In genomic region chrX:132664273-132664672, GRCh38 we compare ENCODE assay signal across 28 cellular contexts.
"Had no signal": no experiment of that assay in that cellular context is flagged by ENCODE, and none has a peak within 500 bp of the region (broad histone marks: within the 10 kb centered on the region; RNA-seq: fewer than 3 reads in every experiment).

No MANE protein-coding gene starts in this region.

- H3K27me3 ChIP-seq: ascending aorta had no signal

- H3K4me3 ChIP-seq: ascending aorta, breast epithelium, coronary artery, dorsolateral prefrontal cortex, esophagus squamous epithelium had no signal

- H3K36me3 ChIP-seq: ascending aorta, breast epithelium, esophagus squamous epithelium had no signal

- H3K27ac ChIP-seq: ascending aorta, breast epithelium, coronary artery, dorsolateral prefrontal cortex, esophagus squamous epithelium had no signal

- H3K36me3 Mint-ChIP-seq: activated naive CD4-positive, alpha-beta T cell treated with anti-CD3 and anti-CD28 coated beads, Interleukin-2, amount 10 ng/mL, durations not matched to agents 7 days and 5 days; activated naive CD4-positive, alpha-beta T cell treated with anti-CD3 and anti-CD28 coated beads, Interleukin-2, amount 50 U/mL, for 72 hours; activated naive CD8-positive, alpha-beta T cell treated with anti-CD3 and anti-CD28 coated beads, Interleukin-2, amount 10 ng/mL, durations not matched to agents 7 days and 5 days had no signal

- ATAC-seq: activated CD4-positive, alpha-beta T cell treated with anti-CD3 and anti-CD28 coated beads for 36 hours; activated naive CD4-positive, alpha-beta T cell treated with anti-CD3 and anti-CD28 coated beads, Interleukin-2, amount 50 U/mL, for 72 hours; activated T-cell treated with anti-CD3 and anti-CD28 coated beads, Interleukin-2, amount 50 U/mL, for 72 hours had no signal

- H3K9me3 Mint-ChIP-seq: activated CD4-positive, alpha-beta memory T cell treated with anti-CD3 and anti-CD28 coated beads, Interleukin-2, amount 10 ng/mL, durations not matched to agents 7 days and 5 days; activated CD4-positive, alpha-beta T cell treated with anti-CD3 and anti-CD28 coated beads, Interleukin-2, amount 10 ng/mL, durations not matched to agents 24 days and 14 days; activated naive CD4-positive, alpha-beta T cell treated with anti-CD3 and anti-CD28 coated beads, Interleukin-2, amount 10 ng/mL, durations not matched to agents 7 days and 5 days; activated naive CD4-positive, alpha-beta T cell treated with anti-CD3 and anti-CD28 coated beads, Interleukin-2, amount 50 U/mL, for 72 hours; activated naive CD8-positive, alpha-beta T cell treated with anti-CD3 and anti-CD28 coated beads, Interleukin-2, amount 10 ng/mL, durations not matched to agents 7 days and 5 days; activated T-cell treated with anti-CD3 and anti-CD28 coated beads, Interleukin-2, amount 50 U/mL, for 24 hours; activated T-cell treated with anti-CD3 and anti-CD28 coated beads, Interleukin-2, amount 50 U/mL, for 72 hours; brain; central memory CD8-positive, alpha-beta T cell; dendritic cell treated with granulocyte-macrophage colony-stimulating factor and Interleukin-4, amounts not matched to agents 40 ng/mL and 50 ng/mL, for 4 days; endodermal cell had no signal

- H3K4me1 ChIP-seq: ascending aorta, breast epithelium had no signal

- H3K9me3 ChIP-seq: ascending aorta, breast epithelium, esophagus squamous epithelium had no signal

- H3K4me1 Mint-ChIP-seq: activated CD4-positive, alpha-beta memory T cell treated with anti-CD3 and anti-CD28 coated beads, Interleukin-2, amount 10 ng/mL, durations not matched to agents 7 days and 5 days; activated CD4-positive, alpha-beta T cell treated with anti-CD3 and anti-CD28 coated beads for 36 hours; activated CD4-positive, alpha-beta T cell treated with anti-CD3 and anti-CD28 coated beads, Interleukin-2, amount 10 ng/mL, durations not matched to agents 24 days and 14 days; activated naive CD4-positive, alpha-beta T cell treated with anti-CD3 and anti-CD28 coated beads, Interleukin-2, amount 10 ng/mL, durations not matched to agents 7 days and 5 days; activated naive CD8-positive, alpha-beta T cell treated with anti-CD3 and anti-CD28 coated beads, Interleukin-2, amount 10 ng/mL, durations not matched to agents 7 days and 5 days; central memory CD8-positive, alpha-beta T cell had no signal

- H3K4me3 Mint-ChIP-seq: activated CD4-positive, alpha-beta memory T cell treated with anti-CD3 and anti-CD28 coated beads, Interleukin-2, amount 10 ng/mL, durations not matched to agents 7 days and 5 days; activated CD4-positive, alpha-beta T cell treated with anti-CD3 and anti-CD28 coated beads for 36 hours; activated CD4-positive, alpha-beta T cell treated with anti-CD3 and anti-CD28 coated beads, Interleukin-2, amount 10 ng/mL, durations not matched to agents 24 days and 14 days; activated naive CD4-positive, alpha-beta T cell treated with anti-CD3 and anti-CD28 coated beads, Interleukin-2, amount 10 ng/mL, durations not matched to agents 7 days and 5 days; activated naive CD8-positive, alpha-beta T cell treated with anti-CD3 and anti-CD28 coated beads, Interleukin-2, amount 10 ng/mL, durations not matched to agents 7 days and 5 days; activated T-cell treated with anti-CD3 and anti-CD28 coated beads, Interleukin-2, amount 50 U/mL, for 24 hours; activated T-cell treated with anti-CD3 and anti-CD28 coated beads, Interleukin-2, amount 50 U/mL, for 72 hours; brain; central memory CD8-positive, alpha-beta T cell; dendritic cell treated with granulocyte-macrophage colony-stimulating factor and Interleukin-4, amounts not matched to agents 40 ng/mL and 50 ng/mL, for 4 days; endodermal cell had no signal

- DNase-seq: activated CD4-positive, alpha-beta memory T cell treated with anti-CD3 and anti-CD28 coated beads, Interleukin-2, amount 10 ng/mL, durations not matched to agents 7 days and 5 days; activated CD4-positive, alpha-beta T cell treated with anti-CD3 and anti-CD28 coated beads for 36 hours; activated CD4-positive, alpha-beta T cell treated with anti-CD3 and anti-CD28 coated beads, Interleukin-2, amount 10 ng/mL, durations not matched to agents 24 days and 14 days; activated CD4-positive, alpha-beta T cell treated with anti-CD3 and anti-CD28 coated beads, Interleukin-2, amount 50 U/mL, for 4 hours; activated CD4-positive, CD25-positive, alpha-beta regulatory T cell; activated CD4-positive, CD25-positive, alpha-beta regulatory T cell treated with anti-CD3 and anti-CD28 coated beads, Interleukin-2, amount 50 U/mL, for 72 hours; activated CD8-positive, alpha-beta memory T cell treated with anti-CD3 and anti-CD28 coated beads, Interleukin-2, amount 50 U/mL, for 48 hours; activated gamma-delta T cell; activated naive CD4-positive, alpha-beta T cell; activated naive CD4-positive, alpha-beta T cell treated with anti-CD3 and anti-CD28 coated beads, Interleukin-2, amount 10 ng/mL, durations not matched to agents 7 days and 5 days; activated naive CD8-positive, alpha-beta T cell treated with anti-CD3 and anti-CD28 coated beads, Interleukin-2, amount 10 ng/mL, durations not matched to agents 7 days and 5 days; activated T-cell treated with anti-CD3 and anti-CD28 coated beads for 4 hours; activated T-cell treated with anti-CD3 and anti-CD28 coated beads, Interleukin-2, amount 50 U/mL, for 24 hours; activated T-cell treated with anti-CD3 and anti-CD28 coated beads, Interleukin-2, amount 50 U/mL, for 72 hours; dorsolateral prefrontal cortex; effector memory CD4-positive, alpha-beta T cell; endodermal cell; erythroblast; esophagus squamous epithelium; head of caudate nucleus; T-helper 2 cell had no signal

- H3K27ac Mint-ChIP-seq: activated CD4-positive, alpha-beta memory T cell treated with anti-CD3 and anti-CD28 coated beads, Interleukin-2, amount 10 ng/mL, durations not matched to agents 7 days and 5 days; activated CD4-positive, alpha-beta T cell treated with anti-CD3 and anti-CD28 coated beads for 36 hours; activated CD4-positive, alpha-beta T cell treated with anti-CD3 and anti-CD28 coated beads, Interleukin-2, amount 10 ng/mL, durations not matched to agents 24 days and 14 days; activated naive CD4-positive, alpha-beta T cell treated with anti-CD3 and anti-CD28 coated beads, Interleukin-2, amount 10 ng/mL, durations not matched to agents 7 days and 5 days; activated naive CD4-positive, alpha-beta T cell treated with anti-CD3 and anti-CD28 coated beads, Interleukin-2, amount 50 U/mL, for 72 hours; activated naive CD8-positive, alpha-beta T cell treated with anti-CD3 and anti-CD28 coated beads, Interleukin-2, amount 10 ng/mL, durations not matched to agents 7 days and 5 days; activated T-cell treated with anti-CD3 and anti-CD28 coated beads, Interleukin-2, amount 50 U/mL, for 24 hours; activated T-cell treated with anti-CD3 and anti-CD28 coated beads, Interleukin-2, amount 50 U/mL, for 72 hours; brain; dendritic cell treated with granulocyte-macrophage colony-stimulating factor and Interleukin-4, amounts not matched to agents 40 ng/mL and 50 ng/mL, for 4 days; endodermal cell had no signal
